ENCODE assay signal across 1 cellular context in the genomic region with DNA sequence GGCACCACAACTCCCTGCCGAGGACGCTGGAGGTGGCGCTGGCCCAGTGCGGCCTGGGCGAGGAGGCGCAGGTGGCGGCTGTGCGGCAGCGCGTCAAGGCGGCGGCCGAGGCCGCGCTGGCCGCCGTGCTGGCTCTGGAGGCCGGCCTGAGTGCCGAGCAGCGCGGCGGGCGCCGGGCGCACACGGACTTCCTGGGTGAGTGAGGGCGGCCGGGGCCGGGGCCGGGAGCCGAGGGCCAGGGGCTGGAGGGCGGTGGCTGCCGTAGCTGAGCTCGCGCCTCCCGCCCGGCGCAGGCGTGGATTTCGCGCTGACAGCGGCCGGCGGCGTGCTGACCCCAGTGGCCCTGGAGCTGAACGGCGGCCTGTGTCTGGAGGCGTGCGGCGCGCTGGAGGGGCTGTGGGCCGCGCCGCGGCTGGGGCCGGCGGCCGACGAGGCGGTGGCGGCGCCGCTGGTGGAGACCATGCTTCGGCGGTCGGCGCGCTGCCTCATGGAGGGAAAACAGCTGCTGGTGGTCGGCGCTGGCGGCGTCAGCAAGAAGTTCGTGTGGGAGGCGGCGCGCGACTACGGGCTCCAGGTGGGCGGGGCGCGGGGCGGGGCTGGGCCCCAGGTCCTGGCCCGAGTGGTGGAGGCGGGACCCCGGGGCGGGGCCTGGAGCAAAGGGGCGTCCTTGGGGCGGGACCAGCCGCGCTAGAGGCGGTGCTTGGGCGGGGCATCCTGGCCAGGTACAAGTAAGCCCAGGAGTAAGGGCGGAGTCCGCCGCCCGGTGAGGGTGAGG.
TF ChIP-seq lines count a peak whose summit lies in the region.

No MANE protein-coding gene starts in this region.

TF ChIP-seq in K562, 482 proteins besides CTCF, POLR2A, EP300 and RAD21 (continued from another document and continues in another):
- TF ChIP-seq MLLT1 (IDR thresholded peaks at IDR 0.05) (no peak), CSDE1 (IDR thresholded peaks at IDR 0.05) (no peak), GTF2B (IDR thresholded peaks at IDR 0.05; ENCODE audit: extremely low read depth, insufficient read length) (no peak), HDAC8 (tag; IDR thresholded peaks at IDR 0.05) (peak; percentile 73; the same call in 1 of the 2 replicates), NBN (IDR thresholded peaks at IDR 0.05; ENCODE audit: low read depth) (no peak), KLF6 (CRISPR knock-in tag; IDR thresholded peaks at IDR 0.05; ENCODE audit: borderline replicate concordance) (no peak), ZNF766 (CRISPR knock-in tag; conservative IDR thresholded peaks at IDR 0.05) (no peak), ETV5 (CRISPR knock-in tag; IDR thresholded peaks at IDR 0.05; ENCODE audit: low read depth) (no peak), GATA2 (CRISPR knock-in tag; IDR thresholded peaks at IDR 0.05) (no peak), KHSRP (IDR thresholded peaks at IDR 0.05) (no peak), ZNF785 (CRISPR knock-in tag; IDR thresholded peaks at IDR 0.05) (no peak), NFIX (CRISPR knock-in tag; IDR thresholded peaks at IDR 0.05; ENCODE audit: low read depth) (no peak), ZNF224 (CRISPR knock-in tag; IDR thresholded peaks at IDR 0.05) (no peak), BMI1 (IDR thresholded peaks at IDR 0.05; ENCODE audit: low read length) (no peak), SREBF1 (IDR thresholded peaks at IDR 0.05; ENCODE audit: borderline replicate concordance, low read depth, low read length) (no peak), DMBX1 (CRISPR knock-in tag; IDR thresholded peaks at IDR 0.05; ENCODE audit: borderline replicate concordance) (no peak), NEUROD1 (IDR thresholded peaks at IDR 0.05; ENCODE audit: borderline replicate concordance, low read depth, low read length, partially characterized antibody) (no peak), IRF2 (CRISPR knock-in tag; IDR thresholded peaks at IDR 0.05) (no peak), WHSC1 (IDR thresholded peaks at IDR 0.05; ENCODE audit: low read length) (no peak), XRCC4 (IDR thresholded peaks at IDR 0.05; ENCODE audit: extremely low read depth, insufficient read depth, insufficient read length) (no peak), GTF2E2 (tag; IDR thresholded peaks at IDR 0.05) (no peak), SMARCB1 (IDR thresholded peaks at IDR 0.05; ENCODE audit: insufficient read length, low read depth) (no peak), ILK (tag; IDR thresholded peaks at IDR 0.05; ENCODE audit: borderline replicate concordance, low read depth) (no peak), ZNF561 (CRISPR knock-in tag; conservative IDR thresholded peaks at IDR 0.05) (no peak), PRPF4 (IDR thresholded peaks at IDR 0.05; ENCODE audit: insufficient read depth, low read depth, low read length, poor library complexity, severe bottlenecking) (no peak), ELF4 (CRISPR knock-in tag; IDR thresholded peaks at IDR 0.05) (no peak), HMG20B (CRISPR knock-in tag; IDR thresholded peaks at IDR 0.05) (no peak), SMAD3 (CRISPR knock-in tag; conservative IDR thresholded peaks at IDR 0.05) (no peak), ZNF584 (CRISPR knock-in tag; IDR thresholded peaks at IDR 0.05; ENCODE audit: low read depth) (no peak), NR2F6 (CRISPR knock-in tag; IDR thresholded peaks at IDR 0.05) (no peak), MTA2 (IDR thresholded peaks at IDR 0.05; ENCODE audit: low read depth) (no peak)
- TF ChIP-seq, protein P1, sequence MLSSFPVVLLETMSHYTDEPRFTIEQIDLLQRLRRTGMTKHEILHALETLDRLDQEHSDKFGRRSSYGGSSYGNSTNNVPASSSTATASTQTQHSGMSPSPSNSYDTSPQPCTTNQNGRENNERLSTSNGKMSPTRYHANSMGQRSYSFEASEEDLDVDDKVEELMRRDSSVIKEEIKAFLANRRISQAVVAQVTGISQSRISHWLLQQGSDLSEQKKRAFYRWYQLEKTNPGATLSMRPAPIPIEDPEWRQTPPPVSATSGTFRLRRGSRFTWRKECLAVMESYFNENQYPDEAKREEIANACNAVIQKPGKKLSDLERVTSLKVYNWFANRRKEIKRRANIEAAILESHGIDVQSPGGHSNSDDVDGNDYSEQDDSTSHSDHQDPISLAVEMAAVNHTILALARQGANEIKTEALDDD (IDR thresholded peaks at IDR 0.05), result no peak
- TF ChIP-seq, protein P2, sequence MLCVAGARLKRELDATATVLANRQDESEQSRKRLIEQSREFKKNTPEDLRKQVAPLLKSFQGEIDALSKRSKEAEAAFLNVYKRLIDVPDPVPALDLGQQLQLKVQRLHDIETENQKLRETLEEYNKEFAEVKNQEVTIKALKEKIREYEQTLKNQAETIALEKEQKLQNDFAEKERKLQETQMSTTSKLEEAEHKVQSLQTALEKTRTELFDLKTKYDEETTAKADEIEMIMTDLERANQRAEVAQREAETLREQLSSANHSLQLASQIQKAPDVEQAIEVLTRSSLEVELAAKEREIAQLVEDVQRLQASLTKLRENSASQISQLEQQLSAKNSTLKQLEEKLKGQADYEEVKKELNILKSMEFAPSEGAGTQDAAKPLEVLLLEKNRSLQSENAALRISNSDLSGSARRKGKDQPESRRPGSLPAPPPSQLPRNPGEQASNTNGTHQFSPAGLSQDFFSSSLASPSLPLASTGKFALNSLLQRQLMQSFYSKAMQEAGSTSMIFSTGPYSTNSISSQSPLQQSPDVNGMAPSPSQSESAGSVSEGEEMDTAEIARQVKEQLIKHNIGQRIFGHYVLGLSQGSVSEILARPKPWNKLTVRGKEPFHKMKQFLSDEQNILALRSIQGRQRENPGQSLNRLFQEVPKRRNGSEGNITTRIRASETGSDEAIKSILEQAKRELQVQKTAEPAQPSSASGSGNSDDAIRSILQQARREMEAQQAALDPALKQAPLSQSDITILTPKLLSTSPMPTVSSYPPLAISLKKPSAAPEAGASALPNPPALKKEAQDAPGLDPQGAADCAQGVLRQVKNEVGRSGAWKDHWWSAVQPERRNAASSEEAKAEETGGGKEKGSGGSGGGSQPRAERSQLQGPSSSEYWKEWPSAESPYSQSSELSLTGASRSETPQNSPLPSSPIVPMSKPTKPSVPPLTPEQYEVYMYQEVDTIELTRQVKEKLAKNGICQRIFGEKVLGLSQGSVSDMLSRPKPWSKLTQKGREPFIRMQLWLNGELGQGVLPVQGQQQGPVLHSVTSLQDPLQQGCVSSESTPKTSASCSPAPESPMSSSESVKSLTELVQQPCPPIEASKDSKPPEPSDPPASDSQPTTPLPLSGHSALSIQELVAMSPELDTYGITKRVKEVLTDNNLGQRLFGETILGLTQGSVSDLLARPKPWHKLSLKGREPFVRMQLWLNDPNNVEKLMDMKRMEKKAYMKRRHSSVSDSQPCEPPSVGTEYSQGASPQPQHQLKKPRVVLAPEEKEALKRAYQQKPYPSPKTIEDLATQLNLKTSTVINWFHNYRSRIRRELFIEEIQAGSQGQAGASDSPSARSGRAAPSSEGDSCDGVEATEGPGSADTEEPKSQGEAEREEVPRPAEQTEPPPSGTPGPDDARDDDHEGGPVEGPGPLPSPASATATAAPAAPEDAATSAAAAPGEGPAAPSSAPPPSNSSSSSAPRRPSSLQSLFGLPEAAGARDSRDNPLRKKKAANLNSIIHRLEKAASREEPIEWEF (CRISPR knock-in tag; IDR thresholded peaks at IDR 0.05), result no peak
- TF ChIP-seq, protein P3, sequence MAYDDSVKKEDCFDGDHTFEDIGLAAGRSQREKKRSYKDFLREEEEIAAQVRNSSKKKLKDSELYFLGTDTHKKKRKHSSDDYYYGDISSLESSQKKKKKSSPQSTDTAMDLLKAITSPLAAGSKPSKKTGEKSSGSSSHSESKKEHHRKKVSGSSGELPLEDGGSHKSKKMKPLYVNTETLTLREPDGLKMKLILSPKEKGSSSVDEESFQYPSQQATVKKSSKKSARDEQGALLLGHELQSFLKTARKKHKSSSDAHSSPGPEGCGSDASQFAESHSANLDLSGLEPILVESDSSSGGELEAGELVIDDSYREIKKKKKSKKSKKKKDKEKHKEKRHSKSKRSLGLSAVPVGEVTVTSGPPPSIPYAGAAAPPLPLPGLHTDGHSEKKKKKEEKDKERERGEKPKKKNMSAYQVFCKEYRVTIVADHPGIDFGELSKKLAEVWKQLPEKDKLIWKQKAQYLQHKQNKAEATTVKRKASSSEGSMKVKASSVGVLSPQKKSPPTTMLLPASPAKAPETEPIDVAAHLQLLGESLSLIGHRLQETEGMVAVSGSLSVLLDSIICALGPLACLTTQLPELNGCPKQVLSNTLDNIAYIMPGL (CRISPR knock-in tag; IDR thresholded peaks at IDR 0.05), result peak; percentile 34; the same call in 1 of the 2 replicates
- TF ChIP-seq, protein P4, sequence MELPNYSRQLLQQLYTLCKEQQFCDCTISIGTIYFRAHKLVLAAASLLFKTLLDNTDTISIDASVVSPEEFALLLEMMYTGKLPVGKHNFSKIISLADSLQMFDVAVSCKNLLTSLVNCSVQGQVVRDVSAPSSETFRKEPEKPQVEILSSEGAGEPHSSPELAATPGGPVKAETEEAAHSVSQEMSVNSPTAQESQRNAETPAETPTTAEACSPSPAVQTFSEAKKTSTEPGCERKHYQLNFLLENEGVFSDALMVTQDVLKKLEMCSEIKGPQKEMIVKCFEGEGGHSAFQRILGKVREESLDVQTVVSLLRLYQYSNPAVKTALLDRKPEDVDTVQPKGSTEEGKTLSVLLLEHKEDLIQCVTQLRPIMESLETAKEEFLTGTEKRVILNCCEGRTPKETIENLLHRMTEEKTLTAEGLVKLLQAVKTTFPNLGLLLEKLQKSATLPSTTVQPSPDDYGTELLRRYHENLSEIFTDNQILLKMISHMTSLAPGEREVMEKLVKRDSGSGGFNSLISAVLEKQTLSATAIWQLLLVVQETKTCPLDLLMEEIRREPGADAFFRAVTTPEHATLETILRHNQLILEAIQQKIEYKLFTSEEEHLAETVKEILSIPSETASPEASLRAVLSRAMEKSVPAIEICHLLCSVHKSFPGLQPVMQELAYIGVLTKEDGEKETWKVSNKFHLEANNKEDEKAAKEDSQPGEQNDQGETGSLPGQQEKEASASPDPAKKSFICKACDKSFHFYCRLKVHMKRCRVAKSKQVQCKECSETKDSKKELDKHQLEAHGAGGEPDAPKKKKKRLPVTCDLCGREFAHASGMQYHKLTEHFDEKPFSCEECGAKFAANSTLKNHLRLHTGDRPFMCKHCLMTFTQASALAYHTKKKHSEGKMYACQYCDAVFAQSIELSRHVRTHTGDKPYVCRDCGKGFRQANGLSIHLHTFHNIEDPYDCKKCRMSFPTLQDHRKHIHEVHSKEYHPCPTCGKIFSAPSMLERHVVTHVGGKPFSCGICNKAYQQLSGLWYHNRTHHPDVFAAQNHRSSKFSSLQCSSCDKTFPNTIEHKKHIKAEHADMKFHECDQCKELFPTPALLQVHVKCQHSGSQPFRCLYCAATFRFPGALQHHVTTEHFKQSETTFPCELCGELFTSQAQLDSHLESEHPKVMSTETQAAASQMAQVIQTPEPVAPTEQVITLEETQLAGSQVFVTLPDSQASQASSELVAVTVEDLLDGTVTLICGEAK (IDR thresholded peaks at IDR 0.05), result no peak
- TF ChIP-seq, protein P4 (CRISPR knock-in tag; IDR thresholded peaks at IDR 0.05), result no peak
- TF ChIP-seq, protein P5, sequence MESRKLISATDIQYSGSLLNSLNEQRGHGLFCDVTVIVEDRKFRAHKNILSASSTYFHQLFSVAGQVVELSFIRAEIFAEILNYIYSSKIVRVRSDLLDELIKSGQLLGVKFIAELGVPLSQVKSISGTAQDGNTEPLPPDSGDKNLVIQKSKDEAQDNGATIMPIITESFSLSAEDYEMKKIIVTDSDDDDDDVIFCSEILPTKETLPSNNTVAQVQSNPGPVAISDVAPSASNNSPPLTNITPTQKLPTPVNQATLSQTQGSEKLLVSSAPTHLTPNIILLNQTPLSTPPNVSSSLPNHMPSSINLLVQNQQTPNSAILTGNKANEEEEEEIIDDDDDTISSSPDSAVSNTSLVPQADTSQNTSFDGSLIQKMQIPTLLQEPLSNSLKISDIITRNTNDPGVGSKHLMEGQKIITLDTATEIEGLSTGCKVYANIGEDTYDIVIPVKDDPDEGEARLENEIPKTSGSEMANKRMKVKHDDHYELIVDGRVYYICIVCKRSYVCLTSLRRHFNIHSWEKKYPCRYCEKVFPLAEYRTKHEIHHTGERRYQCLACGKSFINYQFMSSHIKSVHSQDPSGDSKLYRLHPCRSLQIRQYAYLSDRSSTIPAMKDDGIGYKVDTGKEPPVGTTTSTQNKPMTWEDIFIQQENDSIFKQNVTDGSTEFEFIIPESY (CRISPR knock-in tag; IDR thresholded peaks at IDR 0.05), result no peak
